Comparison of ENCODE assay signal across 18 cellular contexts in genomic region chr10:5910323-5911100, GRCh38. TPM values are rescaled to one million over a fixed set of nuclear protein-coding genes. Genes with fewer than 3 reads are reported as not detected.
DNase-seq lines count a peak whose midpoint lies in the region; TF ChIP-seq lines count a peak whose summit lies in the region.
"Had no signal": no experiment of that assay in that cellular context is flagged by ENCODE, and none has a peak within 500 bp of the region (broad histone marks: within the 10 kb centered on the region; RNA-seq: fewer than 3 reads in every experiment).

No MANE protein-coding gene starts in this region.

- H3K27me3 Mint-ChIP-seq in activated CD4-positive, alpha-beta memory T cell treated with anti-CD3 and anti-CD28 coated beads, Interleukin-2, amount 10 ng/mL, durations not matched to agents 7 days and 5 days = no peaks in the 10 kb centered on the region

- peak; percentile 91 for DNase-seq in DMS 273 (lab: John Stamatoyannopoulos, UW; ENCODE audit: unreplicated experiment)
- peak; percentile 36 for DNase-seq in LHCN-M2 (ENCODE audit: low read depth)
- DNase-seq in myocyte (ENCODE audit: low read depth) = peak; percentile 55
- DNase-seq in GM19238 (ENCODE audit: insufficient read length, low spot score) = no peak
- DNase-seq in NCI-H774 (lab: John Stamatoyannopoulos, UW) = no peak
- DNase-seq in NCI-H187 treated with DMSO at 0.1 percent for 48 hours (lab: John Stamatoyannopoulos, UW) = no peak
- no peak for DNase-seq in activated CD4-positive, alpha-beta memory T cell treated with anti-CD3 and anti-CD28 coated beads, Interleukin-2, amount 10 ng/mL, durations not matched to agents 7 days and 5 days
- DNase-seq: activated CD8-positive, alpha-beta memory T cell treated with anti-CD3 and anti-CD28 coated beads, Interleukin-2, amount 50 U/mL, for 4 hours; dermis blood vessel endothelial cell; NCI-H1417 treated with DMSO at 0.1 percent for 48 hours; NCI-H226; stimulated activated CD4-positive, alpha-beta T cell treated with anti-CD3 and anti-CD28 coated beads, Interleukin-4, amount 100 ng/mL, for 1 hour; stimulated activated naive CD8-positive, alpha-beta T cell treated with anti-CD3 and anti-CD28 coated beads, Interleukin-15, Interleukin-2, amounts not matched to agents 100 U/mL and 50 U/mL, for 24 hours had no signal

- no peak for TF ChIP-seq CTCF in VCaP (conservative IDR thresholded peaks at IDR 0.05)

- H3K27ac Mint-ChIP-seq in activated CD4-positive, alpha-beta memory T cell treated with anti-CD3 and anti-CD28 coated beads, Interleukin-2, amount 10 ng/mL, durations not matched to agents 7 days and 5 days = no peak overlapping the region
- H3K27ac Mint-ChIP-seq: T-helper 1 cell treated with Interleukin-12 subunit alpha and Interleukin-12 subunit beta and Interleukin-4 antibody, amounts not matched to agents 30 μg/mL and 1 μg/mL, for 36 hours had no signal

- H3K9me3 Mint-ChIP-seq in activated CD4-positive, alpha-beta memory T cell treated with anti-CD3 and anti-CD28 coated beads, Interleukin-2, amount 10 ng/mL, durations not matched to agents 7 days and 5 days = no peaks in the 10 kb centered on the region
- H3K9me3 Mint-ChIP-seq: CD14-positive monocyte; T-helper 1 cell treated with Interleukin-12 subunit alpha and Interleukin-12 subunit beta and Interleukin-4 antibody, amounts not matched to agents 30 μg/mL and 1 μg/mL, for 36 hours had no signal

- CTCF ChIA-PET in activated CD4-positive, alpha-beta memory T cell treated with anti-CD3 and anti-CD28 coated beads, Interleukin-2, amount 10 ng/mL, durations not matched to agents 7 days and 5 days (lab: Charles Lee) = no interaction called here

- POLR2A ChIA-PET in activated CD4-positive, alpha-beta memory T cell treated with anti-CD3 and anti-CD28 coated beads, Interleukin-2, amount 10 ng/mL, durations not matched to agents 7 days and 5 days (lab: Charles Lee) = no interaction called here

- peaks cover 14% of the 10 kb centered on the region for H3K4me1 Mint-ChIP-seq in activated CD4-positive, alpha-beta memory T cell treated with anti-CD3 and anti-CD28 coated beads, Interleukin-2, amount 10 ng/mL, durations not matched to agents 7 days and 5 days
- H3K4me1 Mint-ChIP-seq: CD14-positive monocyte had no signal

- no peak overlapping the region for H3K4me3 Mint-ChIP-seq in activated CD4-positive, alpha-beta memory T cell treated with anti-CD3 and anti-CD28 coated beads, Interleukin-2, amount 10 ng/mL, durations not matched to agents 7 days and 5 days
- H3K4me3 Mint-ChIP-seq: CD14-positive monocyte; T-helper 1 cell treated with Interleukin-12 subunit alpha and Interleukin-12 subunit beta and Interleukin-4 antibody, amounts not matched to agents 30 μg/mL and 1 μg/mL, for 36 hours had no signal

- H3K36me3 Mint-ChIP-seq in activated CD4-positive, alpha-beta memory T cell treated with anti-CD3 and anti-CD28 coated beads, Interleukin-2, amount 10 ng/mL, durations not matched to agents 7 days and 5 days (ENCODE audit: low read depth) = peaks cover 56% of the 10 kb centered on the region

- 0 out of 2 replicates have a peak overlapping the region, but pooled peaks have one; percentile 25 for H3K27ac ChIP-seq in VCaP
- H3K27ac ChIP-seq: HL-60, tibial nerve had no signal

RNA-seq across cellular contexts. Expression of gene FBH1, which starts 20.5 kb away (rescaled TPM):
- total RNA-seq in LHCN-M2 (2014; rRNA removed) (64.9 and 77.7 TPM in 2 replicates), myocyte (69.3 and 75.2 TPM in 2 replicates)
- polyA plus RNA-seq in LHCN-M2 (2012) = 31.4 TPM
- polyA plus RNA-seq in myocyte (2012) = 45.0 TPM
- total RNA-seq in activated CD4-positive, alpha-beta memory T cell treated with anti-CD3 and anti-CD28 coated beads, Interleukin-2, amount 10 ng/mL, durations not matched to agents 7 days and 5 days = 10 to 100 TPM; 54.8 to 61.6 TPM

RNA-seq across cellular contexts. Expression of gene ANKRD16, which starts 20.8 kb away (rescaled TPM):
- total RNA-seq in LHCN-M2 (2014; rRNA removed) (9.9 and 10.6 TPM in 2 replicates), myocyte (10.2 and 12.1 TPM in 2 replicates)
- polyA plus RNA-seq in LHCN-M2 (2012) = 5.2 TPM
- polyA plus RNA-seq in myocyte (2012) = 6.3 TPM
- 1 to 10 TPM; 3.3 to 5.4 TPM for total RNA-seq in activated CD4-positive, alpha-beta memory T cell treated with anti-CD3 and anti-CD28 coated beads, Interleukin-2, amount 10 ng/mL, durations not matched to agents 7 days and 5 days

Comparison
In these comparisons a context has a peak if more than half of its experiments do, and no peak if none do; other contexts are left out.
1. DNase-seq: peak in DMS 273 (single experiment), LHCN-M2 (single experiment) and myocyte (single experiment); none in GM19238 (single experiment), NCI-H774 (single experiment), NCI-H187 treated with DMSO at 0.1 percent for 48 hours (single experiment) and activated CD4-positive, alpha-beta memory T cell treated with anti-CD3 and anti-CD28 coated beads, Interleukin-2, amount 10 ng/mL, durations not matched to agents 7 days and 5 days (single experiment).